ENCODE assay signal across 1 cellular context in genomic region chr7:19060870-19061269, GRCh38.
A peak's percentile ranks its signal among the peaks of the same experiment; 100 is the strongest.
TF ChIP-seq lines count a peak whose summit lies in the region.

No MANE protein-coding gene starts in this region.

TF ChIP-seq in IMR-90, 13 proteins besides CTCF, POLR2A, EP300 and RAD21:
- TF ChIP-seq MXI1 (IDR thresholded peaks at IDR 0.05; ENCODE audit: borderline replicate concordance, low read depth, low read length) (no peak), RFX5 (IDR thresholded peaks at IDR 0.05; ENCODE audit: low read depth, low read length) (no peak), CEBPB (IDR thresholded peaks at IDR 0.05; ENCODE audit: low read depth, low read length) (peak; percentile 82)
